Comparison of ENCODE assay signal across 24 cellular contexts in the genomic region with DNA sequence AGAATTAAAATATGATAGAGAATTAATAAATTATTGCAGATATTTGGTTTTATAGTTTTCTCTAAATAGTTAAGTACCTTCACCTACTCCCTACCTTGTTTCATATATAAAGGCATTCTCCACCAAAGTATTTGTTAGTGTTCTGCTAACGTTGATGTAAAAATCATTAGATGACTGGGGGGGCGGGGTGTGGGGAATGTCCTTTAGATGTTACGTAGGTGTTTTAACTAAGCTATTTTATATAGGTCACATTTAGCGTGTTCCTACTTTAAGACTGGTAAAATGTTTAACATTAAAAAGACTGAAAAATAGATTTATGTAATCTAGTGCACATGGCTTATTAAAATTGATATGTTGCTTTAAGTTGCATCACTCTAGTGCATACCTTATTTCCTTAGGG. TPM values are rescaled to one million over a fixed set of nuclear protein-coding genes. Genes with fewer than 3 reads are reported as not detected.
DNase-seq lines count a peak whose midpoint lies in the region; ATAC-seq and TF ChIP-seq lines count a peak whose summit lies in the region.
"Had no signal": no experiment of that assay in that cellular context is flagged by ENCODE, and none has a peak within 500 bp of the region (broad histone marks: within the 10 kb centered on the region; RNA-seq: fewer than 3 reads in every experiment).

No MANE protein-coding gene starts in this region.

- H3K27ac Mint-ChIP-seq in activated naive CD4-positive, alpha-beta T cell treated with anti-CD3 and anti-CD28 coated beads for 36 hours = peak overlapping the region; percentile 93
- peak overlapping the region; percentile 86 for H3K27ac Mint-ChIP-seq in activated naive CD8-positive, alpha-beta T cell treated with anti-CD3 and anti-CD28 coated beads, Interleukin-2, amount 50 U/mL, for 24 hours
- peak overlapping the region; percentile 88 to 90 for H3K27ac Mint-ChIP-seq in natural killer cell
- H3K27ac Mint-ChIP-seq: brain had no signal

- H3K4ac ChIP-seq in neuronal stem cell (ENCODE audit: low read length) = no peak overlapping the region

- no peak overlapping the region for H4K8ac ChIP-seq in neuronal stem cell (ENCODE audit: low read depth, low read length)

- peaks cover 86% of the 10 kb centered on the region for H3K4me1 Mint-ChIP-seq in activated naive CD4-positive, alpha-beta T cell treated with anti-CD3 and anti-CD28 coated beads for 36 hours (ENCODE audit: low read depth)
- peaks cover 88% of the 10 kb centered on the region for H3K4me1 Mint-ChIP-seq in activated naive CD8-positive, alpha-beta T cell treated with anti-CD3 and anti-CD28 coated beads, Interleukin-2, amount 50 U/mL, for 24 hours
- peaks cover 83 to 84% of the 10 kb centered on the region in 2 donors for H3K4me1 Mint-ChIP-seq in natural killer cell

- H3K4me1 ChIP-seq in Karpas-422 (ENCODE audit: low read length) (peaks cover 94% of the 10 kb centered on the region), neuronal stem cell (ENCODE audit: control insufficient read depth in 2 of 2, insufficient read depth in 1 of 2, low read depth in 1 of 2, low read length in 2 of 2) (peaks cover 0 to 6% of the 10 kb centered on the region in 2 donors)
- H3K4me1 ChIP-seq: right atrium auricular region, suprapubic skin had no signal

- H3K27ac ChIP-seq in Karpas-422 (ENCODE audit: low read length) = peak overlapping the region; percentile 99
- no peak overlapping the region for H3K27ac ChIP-seq in neuronal stem cell (replicated peaks; ENCODE audit: low read length)
- H3K27ac ChIP-seq: right atrium auricular region, suprapubic skin had no signal

- H3K23ac ChIP-seq in neuronal stem cell (ENCODE audit: low read depth, low read length, poor library complexity) = no peak overlapping the region

- H2BK15ac ChIP-seq in neuronal stem cell (ENCODE audit: low read length) = no peak overlapping the region

- no peak overlapping the region for H4K91ac ChIP-seq in neuronal stem cell (ENCODE audit: low read depth, low read length, poor library complexity)

- H3K27me3 ChIP-seq in Karpas-422 (ENCODE audit: low read length) = no peaks in the 10 kb centered on the region
- H3K27me3 ChIP-seq in neuronal stem cell (ENCODE audit: control insufficient read depth in 3 of 3, insufficient read depth in 3 of 3, low read depth in 1 of 3, low read length in 3 of 3) = no peaks in the 10 kb centered on the region
- H3K27me3 ChIP-seq: MG63, right atrium auricular region, suprapubic skin had no signal

- H3K27me3 Mint-ChIP-seq in activated naive CD4-positive, alpha-beta T cell treated with anti-CD3 and anti-CD28 coated beads for 36 hours (ENCODE audit: low read depth) = no peaks in the 10 kb centered on the region
- H3K27me3 Mint-ChIP-seq in activated naive CD8-positive, alpha-beta T cell treated with anti-CD3 and anti-CD28 coated beads, Interleukin-2, amount 50 U/mL, for 24 hours = no peaks in the 10 kb centered on the region
- no peaks in the 10 kb centered on the region for H3K27me3 Mint-ChIP-seq in natural killer cell (ENCODE audit: low read depth in 2 of 2)

- intact Hi-C loops in activated naive CD4-positive, alpha-beta T cell treated with anti-CD3 and anti-CD28 coated beads for 36 hours (cut with micrococcal nuclease) = loop anchor here (2.0 to 10.0 kb wide), 5 partner anchors 223 to 913 kb away; a partner anchor contains a TSS
- intact Hi-C loops in natural killer cell (cut with micrococcal nuclease) = no loop called here

- no peak for ATAC-seq in activated naive CD8-positive, alpha-beta T cell treated with anti-CD3 and anti-CD28 coated beads, Interleukin-2, amount 50 U/mL, for 24 hours
- ATAC-seq in natural killer cell (peak in 2 of 3 donors; percentile 57 to 63), GM18868 (IDR thresholded peaks at IDR 0.05; ENCODE audit: unreplicated experiment) (no peak)
- ATAC-seq: Panc1 had no signal

- no peak overlapping the region for H2BK5ac ChIP-seq in neuronal stem cell (ENCODE audit: low read length)

- TF ChIP-seq CTCF in natural killer cell (IDR thresholded peaks at IDR 0.05) = no peak

- peaks cover 54% of the 10 kb centered on the region for H3K36me3 Mint-ChIP-seq in activated naive CD4-positive, alpha-beta T cell treated with anti-CD3 and anti-CD28 coated beads for 36 hours (ENCODE audit: low read depth)
- H3K36me3 Mint-ChIP-seq in activated naive CD8-positive, alpha-beta T cell treated with anti-CD3 and anti-CD28 coated beads, Interleukin-2, amount 50 U/mL, for 24 hours (ENCODE audit: low read depth) = peaks cover 16% of the 10 kb centered on the region
- no peaks in the 10 kb centered on the region for H3K36me3 Mint-ChIP-seq in natural killer cell
- H3K36me3 Mint-ChIP-seq: brain had no signal

- no CpG with 5 or more reads among the region's 4 CpGs for WGBS in neuronal stem cell (ENCODE audit: extremely low coverage in 2 of 2, insufficient read length in 2 of 2, insufficient replicate concordance in 1 of 2), 2 donors

- peak overlapping the region; percentile 18 for H3K4me3 Mint-ChIP-seq in activated naive CD4-positive, alpha-beta T cell treated with anti-CD3 and anti-CD28 coated beads for 36 hours
- H3K4me3 Mint-ChIP-seq in activated naive CD8-positive, alpha-beta T cell treated with anti-CD3 and anti-CD28 coated beads, Interleukin-2, amount 50 U/mL, for 24 hours = no peak overlapping the region
- peak overlapping the region; percentile 65 for H3K4me3 Mint-ChIP-seq in natural killer cell
- H3K4me3 Mint-ChIP-seq: activated T-helper 1 cell treated with anti-CD3 and anti-CD28 coated beads, Interleukin-12 subunit alpha, Interleukin-12 subunit beta, Interleukin-2, Interleukin-4 antibody, amounts not matched to agents 30 ng/mL and 10 ng/mL and 1 ng/mL, durations not matched to agents 14 hours and 24 hours and 36 hours; brain; neural crest cell had no signal

- H4K20me1 ChIP-seq in Karpas-422 (ENCODE audit: insufficient read depth, low read depth, low read length) = no peaks in the 10 kb centered on the region

- H3K9ac ChIP-seq in Karpas-422 (ENCODE audit: low read length) (no peak overlapping the region), neuronal stem cell (ENCODE audit: low read depth, low read length, poor library complexity) (no peak overlapping the region)

- H3K9me3 Mint-ChIP-seq in activated naive CD4-positive, alpha-beta T cell treated with anti-CD3 and anti-CD28 coated beads for 36 hours = no peaks in the 10 kb centered on the region
- H3K9me3 Mint-ChIP-seq in activated naive CD8-positive, alpha-beta T cell treated with anti-CD3 and anti-CD28 coated beads, Interleukin-2, amount 50 U/mL, for 24 hours = no peaks in the 10 kb centered on the region
- no peaks in the 10 kb centered on the region for H3K9me3 Mint-ChIP-seq in natural killer cell
- H3K9me3 Mint-ChIP-seq: activated T-helper 1 cell treated with anti-CD3 and anti-CD28 coated beads, Interleukin-12 subunit alpha, Interleukin-12 subunit beta, Interleukin-2, Interleukin-4 antibody, amounts not matched to agents 30 ng/mL and 10 ng/mL and 1 ng/mL, durations not matched to agents 14 hours and 24 hours and 36 hours; brain; neural crest cell had no signal

- no peak overlapping the region for H2BK12ac ChIP-seq in neuronal stem cell (ENCODE audit: low read length)

- H3K4me2 ChIP-seq in Karpas-422 (ENCODE audit: low read depth, low read length, poor library complexity, severe bottlenecking) = no peak overlapping the region
- H3K4me2 ChIP-seq in neuronal stem cell (ENCODE audit: insufficient read depth, low read length, poor library complexity, severe bottlenecking) = no peak overlapping the region
- H3K4me2 ChIP-seq: smooth muscle cell had no signal

- no peaks in the 10 kb centered on the region for H3K9me3 ChIP-seq in Karpas-422 (ENCODE audit: low read length)
- H3K9me3 ChIP-seq in neuronal stem cell (replicated peaks in 1 of 2; ENCODE audit: control insufficient read depth in 2 of 2, insufficient read depth in 1 of 2, low read depth in 1 of 2, low read length in 2 of 2) = no peaks in the 10 kb centered on the region
- H3K9me3 ChIP-seq: MG63, right atrium auricular region, suprapubic skin had no signal

- no peak overlapping the region for H2AFZ ChIP-seq in Karpas-422 (ENCODE audit: low read length)
- no peak overlapping the region for H2AFZ ChIP-seq in neuronal stem cell (ENCODE audit: low read length)

- no peak overlapping the region for H3K14ac ChIP-seq in neuronal stem cell (ENCODE audit: low read length)

- no peak overlapping the region for H2BK120ac ChIP-seq in neuronal stem cell (ENCODE audit: low read depth, low read length)

- H3K79me1 ChIP-seq in neuronal stem cell (ENCODE audit: low read depth, low read length) = no peaks in the 10 kb centered on the region

- DNase-seq in activated naive CD4-positive, alpha-beta T cell treated with anti-CD3 and anti-CD28 coated beads for 36 hours = peak; percentile 54
- no peak for DNase-seq in activated naive CD4-positive, alpha-beta T cell treated with Interleukin-2 at 50 U/mL for 16 hours
- DNase-seq in Karpas-422 (no peak), natural killer cell (no peak), SIG-M5 (lab: John Stamatoyannopoulos, UW) (no peak), neuronal stem cell (ENCODE audit: low spot score) (no peak)
- DNase-seq in activated naive CD8-positive, alpha-beta T cell treated with anti-CD3 and anti-CD28 coated beads, Interleukin-2, amount 50 U/mL, for 24 hours = no peak
- DNase-seq: DMS79; GDM1; H7; KBM-7; MG63; NCI-H2029 treated with DMSO at 0.1 percent for 48 hours; NCI-H2227 treated with DMSO at 0.1 percent for 48 hours; SHP77 treated with DMSO at 0.1 percent for 48 hours; stimulated activated CD4-positive, alpha-beta T cell treated with anti-CD3 and anti-CD28 coated beads, Interleukin-2, amount 100 ng/mL, for 24 hours had no signal

- no peak overlapping the region for H3K18ac ChIP-seq in neuronal stem cell (ENCODE audit: low read length)

- no peaks in the 10 kb centered on the region for H3K9me2 ChIP-seq in Karpas-422 (replicated peaks; ENCODE audit: insufficient read depth, low read length)

- CTCF ChIA-PET in activated naive CD4-positive, alpha-beta T cell treated with anti-CD3 and anti-CD28 coated beads for 36 hours (lab: Charles Lee) = interaction anchor here (0.9 kb wide), 1 partner anchor 14 kb away, joined by 4 read pairs; no protein-coding TSS in a partner anchor

- H3K4me3 ChIP-seq in Karpas-422 (ENCODE audit: low read length) = no peak overlapping the region
- no peak overlapping the region for H3K4me3 ChIP-seq in neuronal stem cell (ENCODE audit: low read length in 2 of 2)
- H3K4me3 ChIP-seq: MG63, right atrium auricular region, smooth muscle cell, suprapubic skin had no signal

- H3K79me2 ChIP-seq in Karpas-422 (ENCODE audit: low read length) = peaks cover 67% of the 10 kb centered on the region

- H2AK5ac ChIP-seq in neuronal stem cell (ENCODE audit: low read depth, low read length) = no peak overlapping the region

- H3K36me3 ChIP-seq in Karpas-422 (ENCODE audit: insufficient read depth, low read length) = peaks cover 17% of the 10 kb centered on the region; the same call in 1 of the 2 replicates
- no peaks in the 10 kb centered on the region for H3K36me3 ChIP-seq in neuronal stem cell (replicated peaks in 1 of 2; ENCODE audit: control insufficient read depth in 2 of 2, insufficient read depth in 2 of 2, low read length in 2 of 2)
- H3K36me3 ChIP-seq: MG63, right atrium auricular region, suprapubic skin had no signal

RNA-seq across cellular contexts. Expression of a gene that starts 48.6 kb away (rescaled TPM):
- total RNA-seq in activated naive CD4-positive, alpha-beta T cell treated with anti-CD3 and anti-CD28 coated beads for 36 hours = 100 to 1,000 TPM; 689 to 714 TPM
- total RNA-seq in Karpas-422 (2014; rRNA removed; shearing (Covaris generic); ENCODE audit: low replicate concordance) = 367 and 812 TPM in 2 replicates
- 1,000 to 10,000 TPM; 1,142 to 1,334 (median 1,200) TPM for total RNA-seq in natural killer cell
- polyA plus RNA-seq in neuronal stem cell (2013, experiment 1 of 2) = not detected
- not detected for polyA plus RNA-seq in neuronal stem cell (2013, experiment 2 of 2)
- total RNA-seq: H7, neural crest cell had no signal
- polyA plus RNA-seq: smooth muscle cell had no signal

Comparison
In these comparisons a context has a peak if more than half of its experiments do, and no peak if none do; other contexts are left out.
1. ATAC-seq: peak in natural killer cell (2 of 3); none in activated naive CD8-positive, alpha-beta T cell treated with anti-CD3 and anti-CD28 coated beads, Interleukin-2, amount 50 U/mL, for 24 hours (single experiment) and GM18868 (single experiment).
2. Peak in every context shown above with its lines, with median percentiles within 50 percentile points of each other: H3K27ac Mint-ChIP-seq.